Comparison of ENCODE assay signal across 1 cellular context in the genomic region with DNA sequence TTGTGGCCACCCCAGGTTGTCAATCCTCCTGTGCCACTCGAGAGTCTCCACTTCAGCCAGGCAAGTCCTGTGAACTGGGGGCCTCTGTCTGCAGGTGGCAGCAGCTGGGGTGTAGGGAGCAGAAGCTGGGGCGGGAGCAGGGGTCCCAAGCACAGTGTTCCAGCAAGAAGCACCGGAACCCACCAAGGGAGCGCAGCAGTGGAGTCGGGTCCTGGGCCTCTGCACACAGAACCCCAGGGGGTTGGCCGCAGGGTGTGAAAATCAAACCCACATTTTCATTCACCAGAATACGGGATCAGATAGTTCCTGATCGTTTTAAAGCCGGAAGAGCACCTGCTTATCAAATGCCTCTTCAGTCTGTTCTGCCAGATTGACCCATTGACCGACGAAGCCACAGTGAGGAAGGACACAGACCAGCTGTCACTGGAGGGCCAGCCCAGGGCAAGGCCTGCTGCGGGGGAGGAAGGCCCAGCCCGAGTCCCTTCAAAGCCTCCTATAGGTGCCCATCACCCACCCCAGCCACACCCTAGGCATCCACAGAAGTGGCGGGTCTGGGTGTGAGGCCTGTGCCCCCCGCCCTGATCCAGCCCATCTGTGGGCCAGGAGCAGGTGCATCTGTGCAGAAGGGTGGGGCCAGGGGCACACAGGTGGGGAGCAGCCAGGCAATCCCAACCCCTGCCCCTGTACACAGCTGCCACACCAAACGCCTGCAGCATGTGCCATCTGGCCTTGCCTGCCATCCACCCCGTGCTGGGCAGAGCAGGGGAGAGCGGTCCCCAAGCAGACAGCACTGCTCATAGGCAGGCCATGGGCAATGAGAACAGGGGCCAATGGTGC.
TF ChIP-seq lines count a peak whose summit lies in the region.

No MANE protein-coding gene starts in this region.

TF ChIP-seq in HepG2, 621 proteins besides CTCF, POLR2A, EP300 and RAD21:
- TF ChIP-seq AGO2 (optimal IDR thresholded peaks at IDR 0.05; ENCODE audit: low read depth, low read length) (peak; percentile 38), NFKB2 (CRISPR knock-in tag; IDR thresholded peaks at IDR 0.05; ENCODE audit: borderline replicate concordance) (no peak)
